In genomic region chr5:134411228-134411545, GRCh38 we compare ENCODE assay signal across 1 cellular context.
TF ChIP-seq lines count a peak whose summit lies in the region.

No MANE protein-coding gene starts in this region.

TF ChIP-seq in K562, 482 proteins besides CTCF, POLR2A, EP300 and RAD21:
- TF ChIP-seq GATA2 (CRISPR knock-in tag; IDR thresholded peaks at IDR 0.05) (peak; percentile 66), FOXO4 (CRISPR knock-in tag; IDR thresholded peaks at IDR 0.05) (no peak), SIX5 (IDR thresholded peaks at IDR 0.05; ENCODE audit: borderline replicate concordance in 1 of 2, insufficient read depth in 1 of 2, low read depth in 1 of 2, low read length in 2 of 2) (no peak), NR2C1 (IDR thresholded peaks at IDR 0.05) (no peak), NR2C1 (tag; IDR thresholded peaks at IDR 0.05) (no peak), POLR2H (tag; IDR thresholded peaks at IDR 0.05; ENCODE audit: low read depth) (peak; percentile 0; the same call in 1 of the 2 replicates), CHD1 (IDR thresholded peaks at IDR 0.05; ENCODE audit: low read length) (peak; percentile 67), BCOR (IDR thresholded peaks at IDR 0.05) (peak; percentile 33; the same call in 1 of the 2 replicates), ZBTB11 (CRISPR knock-in tag; IDR thresholded peaks at IDR 0.05) (0 out of 6 replicates have a peak, but pooled peaks of 1 of the 3 experiments have one; percentile 25), MNT (conservative IDR thresholded peaks at IDR 0.05) (0 out of 4 replicates have a peak, but pooled peaks of 1 of the 2 experiments have one; percentile 1)
